In genomic region chr7:140640727-140641531, GRCh38 we compare ENCODE assay signal across 8 cellular contexts. TPM values are rescaled to one million over a fixed set of nuclear protein-coding genes. Genes with fewer than 3 reads are reported as not detected.
DNase-seq lines count a peak whose midpoint lies in the region; ATAC-seq, FAIRE-seq and TF ChIP-seq lines count a peak whose summit lies in the region.

Gene DENND2A, minus strand, starts transcription at chr7:140640813. Its CDS starts 38,416 bp downstream, at chr7:140602397.

- H3K36me3 Mint-ChIP-seq in GM23338 (ENCODE audit: low read depth) = no peaks in the 10 kb centered on the region; the same call in 2 of the 3 replicates

- H3K4me2 ChIP-seq in GM23338 (peak within 1 kb of the TSS; percentile 95), H1 (ENCODE audit: insufficient read depth in 1 of 2, low read depth in 2 of 2, low read length in 2 of 2) (peak within 1 kb of the TSS; percentile 64 to 92)

- H3K4me1 Mint-ChIP-seq in GM23338 = peaks cover 41% of the 10 kb centered on the region

- H2BK20ac ChIP-seq in H1 (ENCODE audit: low read length) = no peak within 1 kb of the TSS; the same call in 1 of the 2 replicates

- DNase-seq in AG04449 (ENCODE audit: low read depth, low spot score) (no peak), GM23338 (ENCODE audit: low spot score) (peak; percentile 90), SJSA1 (ENCODE audit: low read depth in 1 of 2, low spot score in 2 of 2) (peak; percentile 60 to 66), H1 (ENCODE audit: low read depth in 1 of 2, low spot score in 2 of 2) (peak in 1 of 2 experiments; percentile 86), lower leg skin (ENCODE audit: low spot score in 2 of 2) (peak in 1 of 2 donors; percentile 93), stomach (peak; percentile 53)

- CTCF ChIA-PET in AG04449 (lab: Yijun Ruan, JAX) (interaction anchor here (0.9 to 2.1 kb wide), 7 partner anchors 10 to 169 kb away, joined by 3 to 18 read pairs (median 3); no protein-coding TSS in a partner anchor), H1 (lab: Charles Lee; ENCODE audit: partially characterized antibody) (interaction anchor here (0.7 to 19.9 kb wide), 6 partner anchors 12 to 446 kb away, joined by 3 to 322 read pairs (median 4); no protein-coding TSS in a partner anchor)

- H3K4me3 ChIP-seq in AG04449 (ENCODE audit: low read depth, low read length) (peak within 1 kb of the TSS; percentile 68), GM23338 (peak within 1 kb of the TSS; percentile 89), SJSA1 (peak within 1 kb of the TSS; percentile 73), H1 (ENCODE audit: extremely low read depth in 1 of 4, insufficient read depth in 2 of 4, low read depth in 3 of 4, low read length in 4 of 4) (peak within 1 kb of the TSS; percentile 58 to 69 (median 66)), lower leg skin (ENCODE audit: low read depth, poor library complexity, severe bottlenecking) (peak within 1 kb of the TSS; percentile 23), stomach (peak within 1 kb of the TSS; percentile 49 to 66 (median 57))

- peak within 1 kb of the TSS; percentile 75; the same call in 1 of the 2 replicates for H2BK5ac ChIP-seq in H1 (ENCODE audit: low read depth, low read length)

- H3K14ac ChIP-seq in H1 (ENCODE audit: insufficient read length) = no peak within 1 kb of the TSS

- H3K4me1 ChIP-seq in GM23338 (ENCODE audit: insufficient read depth) (peaks cover 28% of the 10 kb centered on the region), SJSA1 (replicated peaks) (peaks cover 40% of the 10 kb centered on the region), H1 (replicated peaks in 1 of 4; ENCODE audit: control insufficient read depth in 3 of 4, insufficient read depth in 4 of 4, low read length in 3 of 4) (peaks cover 9 to 23% (median 15%) of the 10 kb centered on the region in 4 experiments), stomach (peaks cover 4 to 46% (median 26%) of the 10 kb centered on the region in 4 donors)

- H3K9ac ChIP-seq in H1 (replicated peaks in 1 of 4; ENCODE audit: extremely low read depth in 1 of 4, low read depth in 3 of 4, low read length in 3 of 4) = peak within 1 kb of the TSS in 3 of 4 experiments; percentile 54 to 66 (median 63); a peak in 5 of 7 replicates

- no peaks in the 10 kb centered on the region for H3K9me3 ChIP-seq in SJSA1 (replicated peaks)
- H3K9me3 ChIP-seq in H1 (ENCODE audit: insufficient read depth in 2 of 2, low read depth in 1 of 2, low read length in 1 of 2) = no peaks in the 10 kb centered on the region
- H3K9me3 ChIP-seq in stomach = no peaks in the 10 kb centered on the region

- H3K27me3 ChIP-seq in GM23338 (ENCODE audit: insufficient read depth) (peaks cover 35% of the 10 kb centered on the region), SJSA1 (replicated peaks) (no peaks in the 10 kb centered on the region), H1 (replicated peaks in 1 of 4; ENCODE audit: control insufficient read depth in 3 of 4, extremely low read depth in 1 of 4, insufficient read depth in 3 of 4, low read length in 3 of 4) (peaks cover 0 to 28% (median 14%) of the 10 kb centered on the region in 4 experiments; a peak in 5 of 7 replicates), stomach (peaks cover 0 to 79% (median 22%) of the 10 kb centered on the region in 3 donors)

- peak within 1 kb of the TSS; percentile 85 for H3K18ac ChIP-seq in H1 (ENCODE audit: extremely low read depth, low read length)

- FAIRE-seq in H1 (lab: Jason Lieb, UNC) = no peak

- POLR2A ChIA-PET in AG04449 (lab: Yijun Ruan, JAX) (interaction anchor here (2.0 kb wide), 1 partner anchor 14 kb away, joined by 7 read pairs; no protein-coding TSS in a partner anchor), H1 (lab: Charles Lee; ENCODE audit: partially characterized antibody) (interaction anchor here (0.6 to 1.5 kb wide), 6 partner anchors 8 to 132 kb away, joined by 3 to 5 read pairs (median 3); no protein-coding TSS in a partner anchor)

- no peak within 1 kb of the TSS for H2BK15ac ChIP-seq in H1 (ENCODE audit: low read length)

- ATAC-seq in GM23338 (peak; percentile 58), GM18858 (IDR thresholded peaks at IDR 0.05; ENCODE audit: unreplicated experiment) (no peak), HG03354 (IDR thresholded peaks at IDR 0.05; ENCODE audit: poor library complexity, severe bottlenecking, unreplicated experiment) (no peak)

- H4K5ac ChIP-seq in H1 (ENCODE audit: insufficient read length, low read depth, low read length) = no peak within 1 kb of the TSS

- no peaks in the 10 kb centered on the region for H3K9me2 ChIP-seq in GM23338 (ENCODE audit: insufficient read depth)

- H3K27ac ChIP-seq in GM23338 (ENCODE audit: low read depth) (no peak within 1 kb of the TSS), SJSA1 (peak within 1 kb of the TSS; percentile 86), H1 (ENCODE audit: low read depth, low read length) (no peak within 1 kb of the TSS; the same call in 1 of the 2 replicates), stomach (peak within 1 kb of the TSS; percentile 66 to 85 (median 81))

- peak in 1 of 2 experiments; percentile 34; a peak in 1 of 3 replicates for TF ChIP-seq POLR2A in H1 (IDR thresholded peaks at IDR 0.05; ENCODE audit: control extremely low read depth in 1 of 2, low read depth in 2 of 2, low read length in 2 of 2)
- no peak for TF ChIP-seq POLR2A in lower leg skin (IDR thresholded peaks at IDR 0.05)
- TF ChIP-seq POLR2A in stomach (IDR thresholded peaks at IDR 0.05) = no peak

- 6% methylated on average over 31 of the region's 79 CpGs; no CpG with 5 or more reads in 1 of the 2 experiments for WGBS in H1 (ENCODE audit: extremely low coverage in 1 of 2, insufficient coverage in 1 of 2, insufficient read length in 1 of 2, insufficient replicate concordance in 2 of 2, low coverage in 1 of 2, low lambda C conversion rate in 2 of 2, missing lambda C conversion rate in 1 of 2), 2 experiments
- WGBS in lower leg skin, 2 donors = 20 to 23% methylated on average over 24 to 37 of the region's 79 CpGs
- WGBS in stomach, 5 donors = 8 to 47% (median 14%) methylated on average over 14 to 79 of the region's 79 CpGs

- H3K79me2 ChIP-seq in GM23338 (replicated peaks; ENCODE audit: insufficient read depth) (no peaks in the 10 kb centered on the region), H1 (ENCODE audit: control insufficient read depth in 1 of 2, insufficient read depth in 2 of 2, low read length in 2 of 2) (0 out of 4 replicates have a peak, but pooled peaks cover 0 to 2% of the 10 kb centered on the region in 2 experiments)

- peaks cover 2% of the 10 kb centered on the region; the same call in 1 of the 2 replicates for H3K79me1 ChIP-seq in H1 (ENCODE audit: low read depth, low read length)

- no peaks in the 10 kb centered on the region for H3K36me3 ChIP-seq in GM23338 (ENCODE audit: insufficient read depth)
- peaks cover 4% of the 10 kb centered on the region; the same call in 1 of the 2 replicates for H3K36me3 ChIP-seq in SJSA1
- H3K36me3 ChIP-seq in H1 (ENCODE audit: control insufficient read depth in 2 of 4, insufficient read depth in 4 of 4, low read length in 3 of 4) = no peaks in the 10 kb centered on the region
- no peaks in the 10 kb centered on the region for H3K36me3 ChIP-seq in stomach

- intact Hi-C loops in lower leg skin (cut with DNase I; ENCODE audit: low total_unique reads) (no loop called here), stomach (cut with DNase I; ENCODE audit: low total_unique reads) (no loop called here)

- H4K91ac ChIP-seq in H1 (replicated peaks; ENCODE audit: insufficient read length, low read length) = peak within 1 kb of the TSS; percentile 26

- peak within 1 kb of the TSS; percentile 96 for H3K4me3 Mint-ChIP-seq in GM23338

- H3K27me3 Mint-ChIP-seq in GM23338 (ENCODE audit: insufficient read depth, low read depth, poor library complexity) = peaks cover 43% of the 10 kb centered on the region

- TF ChIP-seq CTCF in AG04449 (IDR thresholded peaks at IDR 0.05; ENCODE audit: insufficient read depth, low read length, missing control alignments) (no peak), GM23338 (conservative IDR thresholded peaks at IDR 0.05; ENCODE audit: low read depth in 2 of 2) (no peak), H1 (IDR thresholded peaks at IDR 0.05; ENCODE audit: control extremely low read depth in 1 of 3, insufficient read depth in 1 of 3, low read depth in 1 of 3, low read length in 3 of 3) (no peak), lower leg skin (IDR thresholded peaks at IDR 0.05) (no peak), stomach (IDR thresholded peaks at IDR 0.05) (no peak)

- H4K8ac ChIP-seq in H1 (ENCODE audit: extremely low read depth, insufficient read depth, low read length) = peak within 1 kb of the TSS; percentile 82

- H4K20me1 ChIP-seq in GM23338 (replicated peaks; ENCODE audit: insufficient read depth) (no peaks in the 10 kb centered on the region), H1 (replicated peaks in 1 of 2; ENCODE audit: control insufficient read depth in 1 of 2, insufficient read depth in 2 of 2, low read length in 2 of 2) (no peaks in the 10 kb centered on the region)

- peak within 1 kb of the TSS; percentile 98 for H2AFZ ChIP-seq in GM23338
- H2AFZ ChIP-seq in H1 (ENCODE audit: low read length) = peak within 1 kb of the TSS; percentile 40; the same call in 1 of the 2 replicates

- H3K56ac ChIP-seq in H1 (replicated peaks; ENCODE audit: insufficient read length, low read depth, low read length) = no peak within 1 kb of the TSS

- H3K23me2 ChIP-seq in H1 (ENCODE audit: low read depth, low read length) = peaks cover 12% of the 10 kb centered on the region

- H3K9me3 Mint-ChIP-seq in GM23338 = no peaks in the 10 kb centered on the region; the same call in 2 of the 3 replicates

- no peak for TF ChIP-seq RAD21 in H1 (IDR thresholded peaks at IDR 0.05 in 1 of 2, conservative IDR thresholded peaks at IDR 0.05 in 1 of 2; ENCODE audit: low read depth in 2 of 2, low read length in 2 of 2)

- no peak within 1 kb of the TSS for H2BK120ac ChIP-seq in H1 (replicated peaks; ENCODE audit: low read depth, low read length)

- H3K4ac ChIP-seq in H1 (replicated peaks; ENCODE audit: insufficient read length, low read depth, low read length) = peak within 1 kb of the TSS; percentile 75

- no peak within 1 kb of the TSS for H3K23ac ChIP-seq in H1 (ENCODE audit: insufficient read length)

- peaks cover 10% of the 10 kb centered on the region for H3F3A ChIP-seq in GM23338 (replicated peaks; ENCODE audit: low read depth)

- H2BK12ac ChIP-seq in H1 (ENCODE audit: low read depth, low read length) = peak within 1 kb of the TSS; percentile 68; the same call in 1 of the 2 replicates

- TF ChIP-seq EP300 in H1 (IDR thresholded peaks at IDR 0.05; ENCODE audit: borderline replicate concordance in 1 of 2, low read depth in 2 of 2, low read length in 2 of 2) = no peak
- TF ChIP-seq EP300 in stomach (IDR thresholded peaks at IDR 0.05) = no peak

- no peak within 1 kb of the TSS for H3K27ac Mint-ChIP-seq in GM23338

- H2AK5ac ChIP-seq in H1 (ENCODE audit: low read depth, low read length) = no peak within 1 kb of the TSS

RNA-seq across cellular contexts. Expression of gene DENND2A, which starts in this region (rescaled TPM):
- 5.6 and 10.0 TPM in 2 replicates for total RNA-seq in GM23338 (2014; rRNA removed; shearing (Covaris generic))
- polyA plus RNA-seq in GM23338 (2016; fragmentation: Nextera tagmentation; extraction: Ambion mirVana) = 1.7 and 2.4 TPM in 2 replicates
- 10.2 and 30.0 TPM in 2 replicates for total RNA-seq in SJSA1 (2014; rRNA removed; shearing (Covaris generic))
- 11.4 and 13.0 TPM in 2 replicates for total RNA-seq in H1 (2021; fragmentation: NEBNext Ultra II Directional; extraction: Animal tissue kit (Norgen Biotek cat#: 25700))
- polyA plus RNA-seq in H1 (2011; rRNA removed) = 5.0 and 6.0 TPM in 2 replicates
- 5.6 TPM for polyA plus RNA-seq in H1 (2011; cell fraction: cytosol; rRNA removed)
- 8.0 TPM for polyA plus RNA-seq in H1 (2011; cell fraction: nucleus; rRNA removed)
- 7.1 to 8.8 TPM (median 8.0 TPM) in 4 replicates for polyA plus RNA-seq in H1 (2012, experiment 1 of 2)
- polyA plus RNA-seq in H1 (2012, experiment 2 of 2) = 5.8 TPM
- polyA plus RNA-seq in H1 (2013, experiment 1 of 2) = 6.1 TPM
- 6.6 TPM for polyA plus RNA-seq in H1 (2013, experiment 2 of 2)
- polyA minus RNA-seq in H1 (2011; rRNA and poly(A)+ RNA removed) = 8.0 and 12.4 TPM in 2 replicates
- 4.6 TPM for polyA minus RNA-seq in H1 (2011; cell fraction: cytosol; rRNA and poly(A)+ RNA removed)
- 6.4 TPM for polyA minus RNA-seq in H1 (2011; cell fraction: nucleus; rRNA and poly(A)+ RNA removed)
- total RNA-seq in lower leg skin = 1 to 10 TPM in 3 of 4 donors, under 1 TPM in 1; 0.97 to 2.5 (median 2.2) TPM
- 10 to 100 TPM in 1 of 5 donors, 1 to 10 TPM in 4; 4.1 to 17.8 (median 6.2) TPM for total RNA-seq in stomach
- polyA plus RNA-seq in stomach = 10 to 100 TPM in 1 of 3 donors, 1 to 10 TPM in 2; 1.8 to 11.5 (median 8.3) TPM

Comparison
In these comparisons a context has a peak if more than half of its experiments do, and no peak if none do; other contexts are left out.
1. H3K4me3 ChIP-seq: peak in every context shown above with its lines; median percentile 89 in GM23338; 73 in SJSA1; 68 in AG04449; 66 in H1; 57 in stomach; 23 in lower leg skin.
2. H3K27ac ChIP-seq: peak in SJSA1 (single experiment) and stomach (5 of 5); none in GM23338 (single experiment) and H1 (single experiment).